Comparison of ENCODE assay signal across 9 cellular contexts in genomic region chr11:67006029-67006884, GRCh38. TPM values are rescaled to one million over a fixed set of nuclear protein-coding genes. Genes with fewer than 3 reads are reported as not detected.
DNase-seq lines count a peak whose midpoint lies in the region; ATAC-seq, FAIRE-seq and TF ChIP-seq lines count a peak whose summit lies in the region.
"Had no signal": no experiment of that assay in that cellular context is flagged by ENCODE, and none has a peak within 500 bp of the region (broad histone marks: within the 10 kb centered on the region; RNA-seq: fewer than 3 reads in every experiment).

No MANE protein-coding gene starts in this region.

- H4K20me1 ChIP-seq in H1 (replicated peaks in 1 of 2; ENCODE audit: control insufficient read depth in 1 of 2, insufficient read depth in 2 of 2, low read length in 2 of 2) = no peaks in the 10 kb centered on the region

- peak overlapping the region; percentile 34 for H3K4ac ChIP-seq in H1 (replicated peaks; ENCODE audit: insufficient read length, low read depth, low read length)

- 89% methylated on average over 13 of the region's 14 CpGs; no CpG with 5 or more reads in 1 of the 2 experiments for WGBS in H1 (ENCODE audit: extremely low coverage in 1 of 2, insufficient coverage in 1 of 2, insufficient read length in 1 of 2, insufficient replicate concordance in 2 of 2, low coverage in 1 of 2, low lambda C conversion rate in 2 of 2, missing lambda C conversion rate in 1 of 2), 2 experiments
- WGBS in lower leg skin, 2 donors = 66 to 80% methylated on average over 14 of the region's 14 CpGs

- H3K23ac ChIP-seq in H1 (ENCODE audit: insufficient read length) = no peak overlapping the region

- H3K18ac ChIP-seq in H1 (ENCODE audit: extremely low read depth, low read length) = peak overlapping the region; percentile 76

- H2BK12ac ChIP-seq in H1 (ENCODE audit: low read depth, low read length) = peak overlapping the region; percentile 51; the same call in 1 of the 2 replicates

- peaks cover 7 to 17% (median 12%) of the 10 kb centered on the region in 4 experiments for H3K4me1 ChIP-seq in H1 (replicated peaks in 1 of 4; ENCODE audit: control insufficient read depth in 3 of 4, insufficient read depth in 4 of 4, low read length in 3 of 4)

- peak overlapping the region; percentile 93; the same call in 1 of the 2 replicates for H4K8ac ChIP-seq in H1 (ENCODE audit: extremely low read depth, insufficient read depth, low read length)

- no peak overlapping the region for H2BK20ac ChIP-seq in H1 (ENCODE audit: low read length)

- H2BK15ac ChIP-seq in H1 (ENCODE audit: low read length) = 0 out of 2 replicates have a peak overlapping the region, but pooled peaks have one; percentile 36

- no peaks in the 10 kb centered on the region for H3K36me3 ChIP-seq in H1 (ENCODE audit: control insufficient read depth in 2 of 4, insufficient read depth in 4 of 4, low read length in 3 of 4)

- no peak overlapping the region for H3K27ac ChIP-seq in H1 (ENCODE audit: low read depth, low read length)

- no peak for TF ChIP-seq EP300 in H1 (IDR thresholded peaks at IDR 0.05; ENCODE audit: borderline replicate concordance in 1 of 2, low read depth in 2 of 2, low read length in 2 of 2)

- H3K14ac ChIP-seq in H1 (ENCODE audit: insufficient read length) = no peak overlapping the region

- no peaks in the 10 kb centered on the region for H3K79me1 ChIP-seq in H1 (ENCODE audit: low read depth, low read length)

- TF ChIP-seq POLR2A in H1 (IDR thresholded peaks at IDR 0.05; ENCODE audit: control extremely low read depth in 1 of 2, low read depth in 2 of 2, low read length in 2 of 2) (peak in 1 of 2 experiments; percentile 42; a peak in 1 of 3 replicates), lower leg skin (IDR thresholded peaks at IDR 0.05) (no peak)

- intact Hi-C loops in lower leg skin (cut with DNase I; ENCODE audit: low total_unique reads) = no loop called here

- ATAC-seq in HG03565 (IDR thresholded peaks at IDR 0.05; ENCODE audit: unreplicated experiment) = no peak

- POLR2A ChIA-PET in H1 (lab: Charles Lee; ENCODE audit: partially characterized antibody) = interaction anchor here (1.3 to 1.9 kb wide), 3 partner anchors 9 to 17 kb away, joined by 4 to 5 read pairs (median 4); no protein-coding TSS in a partner anchor

- peak; percentile 53 for DNase-seq in activated CD4-positive, CD25-positive, alpha-beta regulatory T cell treated with anti-CD3 and anti-CD28 coated beads, Interleukin-2, amount 50 U/mL, for 72 hours
- no peak for DNase-seq in activated CD4-positive, CD25-positive, alpha-beta regulatory T cell (lab: John Stamatoyannopoulos, UW)
- peak; percentile 35 to 49 for DNase-seq in NCI-H526 (lab: John Stamatoyannopoulos, UW)
- peak in 1 of 2 experiments; percentile 80 for DNase-seq in H1 (ENCODE audit: low read depth in 1 of 2, low spot score in 2 of 2)
- peak; percentile 46 for DNase-seq in stimulated activated CD4-positive, alpha-beta T cell treated with anti-CD3 and anti-CD28 coated beads, Interleukin-4, amount 100 ng/mL, for 24 hours
- no peak for DNase-seq in OCI-M2 (lab: John Stamatoyannopoulos, UW; ENCODE audit: unreplicated experiment)
- no peak for DNase-seq in lower leg skin (ENCODE audit: low spot score in 2 of 2)

- no peaks in the 10 kb centered on the region for H3K79me2 ChIP-seq in H1 (ENCODE audit: control insufficient read depth in 1 of 2, insufficient read depth in 2 of 2, low read length in 2 of 2)

- H3K4me2 ChIP-seq in H1 (ENCODE audit: insufficient read depth in 1 of 2, low read depth in 2 of 2, low read length in 2 of 2) = peak overlapping the region; percentile 15 to 70; a peak in 3 of 4 replicates

- H4K5ac ChIP-seq in H1 (ENCODE audit: insufficient read length, low read depth, low read length) = peak overlapping the region; percentile 16

- no peak overlapping the region for H3K4me3 ChIP-seq in H1 (ENCODE audit: extremely low read depth in 1 of 4, insufficient read depth in 2 of 4, low read depth in 3 of 4, low read length in 4 of 4)
- H3K4me3 ChIP-seq in lower leg skin (ENCODE audit: low read depth, poor library complexity, severe bottlenecking) = no peak overlapping the region

- no peaks in the 10 kb centered on the region for H3K9me3 ChIP-seq in H1 (ENCODE audit: insufficient read depth in 2 of 2, low read depth in 1 of 2, low read length in 1 of 2)

- peak overlapping the region; percentile 86 for H2AFZ ChIP-seq in H1 (ENCODE audit: low read length)

- no peak overlapping the region; a peak in 1 of 7 replicates for H3K9ac ChIP-seq in H1 (replicated peaks in 1 of 4; ENCODE audit: extremely low read depth in 1 of 4, low read depth in 3 of 4, low read length in 3 of 4)

- H3K23me2 ChIP-seq in H1 (ENCODE audit: low read depth, low read length) = peaks cover 3% of the 10 kb centered on the region; the same call in 1 of the 2 replicates

- TF ChIP-seq CTCF in H1 (IDR thresholded peaks at IDR 0.05; ENCODE audit: control extremely low read depth in 1 of 3, insufficient read depth in 1 of 3, low read depth in 1 of 3, low read length in 3 of 3) = no peak
- no peak for TF ChIP-seq CTCF in lower leg skin (IDR thresholded peaks at IDR 0.05)

- peak overlapping the region; percentile 73 for H2BK5ac ChIP-seq in H1 (ENCODE audit: low read depth, low read length)

- FAIRE-seq in H1 (lab: Jason Lieb, UNC) = peak; percentile 68

- no peak overlapping the region for H2BK120ac ChIP-seq in H1 (replicated peaks; ENCODE audit: low read depth, low read length)

- TF ChIP-seq RAD21 in H1 (IDR thresholded peaks at IDR 0.05 in 1 of 2, conservative IDR thresholded peaks at IDR 0.05 in 1 of 2; ENCODE audit: low read depth in 2 of 2, low read length in 2 of 2) = no peak

- 0 out of 2 replicates have a peak overlapping the region, but pooled peaks have one; percentile 17 for H2AK5ac ChIP-seq in H1 (ENCODE audit: low read depth, low read length)

- no peaks in the 10 kb centered on the region for H3K27me3 ChIP-seq in H1 (replicated peaks in 1 of 4; ENCODE audit: control insufficient read depth in 3 of 4, extremely low read depth in 1 of 4, insufficient read depth in 3 of 4, low read length in 3 of 4)

- no peak overlapping the region for H3K56ac ChIP-seq in H1 (replicated peaks; ENCODE audit: insufficient read length, low read depth, low read length)

- CTCF ChIA-PET in H1 (lab: Charles Lee; ENCODE audit: partially characterized antibody) = interaction anchor here (0.7 to 2.3 kb wide), 6 partner anchors 9 to 154 kb away, joined by 3 to 10 read pairs (median 4); no protein-coding TSS in a partner anchor

- peak overlapping the region; percentile 25 for H4K91ac ChIP-seq in H1 (replicated peaks; ENCODE audit: insufficient read length, low read length)

TF ChIP-seq in H1, 55 proteins besides CTCF, POLR2A, EP300 and RAD21 (continues in another document):
- TF ChIP-seq ATF3 (IDR thresholded peaks at IDR 0.05; ENCODE audit: insufficient read depth, low read depth, low read length) = peak; percentile 84

RNA-seq across cellular contexts. Expression of gene SYT12, which starts 16.7 kb away (rescaled TPM):
- 2.8 and 3.3 TPM in 2 replicates for total RNA-seq in H1 (2021; fragmentation: NEBNext Ultra II Directional; extraction: Animal tissue kit (Norgen Biotek cat#: 25700))
- polyA plus RNA-seq in H1 (2011; rRNA removed) = 1.4 and 1.9 TPM in 2 replicates
- 2.3 TPM for polyA plus RNA-seq in H1 (2011; cell fraction: cytosol; rRNA removed)
- polyA plus RNA-seq in H1 (2011; cell fraction: nucleus; rRNA removed) = 3.6 TPM
- 1.5 to 3.5 TPM (median 2.3 TPM) in 4 replicates for polyA plus RNA-seq in H1 (2012, experiment 1 of 2)
- 1.3 TPM for polyA plus RNA-seq in H1 (2012, experiment 2 of 2)
- polyA plus RNA-seq in H1 (2013, experiment 1 of 2) = 1.9 TPM
- polyA plus RNA-seq in H1 (2013, experiment 2 of 2) = 1.7 TPM
- 1.7 and 2.9 TPM in 2 replicates for polyA minus RNA-seq in H1 (2011; rRNA and poly(A)+ RNA removed)
- polyA minus RNA-seq in H1 (2011; cell fraction: cytosol; rRNA and poly(A)+ RNA removed) = 2.6 TPM
- 3.4 TPM for polyA minus RNA-seq in H1 (2011; cell fraction: nucleus; rRNA and poly(A)+ RNA removed)
- total RNA-seq in lower leg skin = 1 to 10 TPM in 1 of 4 donors, under 1 TPM in 3; 0.08 to 1.7 (median 0.41) TPM
- total RNA-seq: CD4-positive, CD25-positive, alpha-beta regulatory T cell had no signal
- polyA plus RNA-seq: CD4-positive, CD25-positive, alpha-beta regulatory T cell had no signal

RNA-seq across cellular contexts. Expression of gene C11orf86, which starts 31.2 kb away (rescaled TPM):
- 0.91 and 1.2 TPM in 2 replicates for total RNA-seq in H1 (2021; fragmentation: NEBNext Ultra II Directional; extraction: Animal tissue kit (Norgen Biotek cat#: 25700))
- polyA plus RNA-seq in H1 (2011; rRNA removed) = 0.97 and 1.6 TPM in 2 replicates
- polyA plus RNA-seq in H1 (2011; cell fraction: cytosol; rRNA removed) = 0.79 TPM
- polyA plus RNA-seq in H1 (2011; cell fraction: nucleus; rRNA removed) = 1.2 TPM
- 0.30 to 0.62 TPM (median 0.58 TPM) in 4 replicates for polyA plus RNA-seq in H1 (2012, experiment 1 of 2)
- 0.77 TPM for polyA plus RNA-seq in H1 (2012, experiment 2 of 2)
- 0.28 TPM for polyA plus RNA-seq in H1 (2013, experiment 1 of 2)
- polyA plus RNA-seq in H1 (2013, experiment 2 of 2) = 0.22 TPM
- 0.39 and 0.44 TPM in 2 replicates for polyA minus RNA-seq in H1 (2011; rRNA and poly(A)+ RNA removed)
- polyA minus RNA-seq in H1 (2011; cell fraction: cytosol; rRNA and poly(A)+ RNA removed) = not detected
- polyA minus RNA-seq in H1 (2011; cell fraction: nucleus; rRNA and poly(A)+ RNA removed) = 0.90 TPM
- not detected for total RNA-seq in lower leg skin
- total RNA-seq: CD4-positive, CD25-positive, alpha-beta regulatory T cell had no signal
- polyA plus RNA-seq: CD4-positive, CD25-positive, alpha-beta regulatory T cell had no signal

RNA-seq across cellular contexts. Expression of gene PC, which starts 48.1 kb away (rescaled TPM):
- 27.2 and 27.5 TPM in 2 replicates for total RNA-seq in H1 (2021; fragmentation: NEBNext Ultra II Directional; extraction: Animal tissue kit (Norgen Biotek cat#: 25700))
- 11.5 and 22.5 TPM in 2 replicates for polyA plus RNA-seq in H1 (2011; rRNA removed)
- 13.7 TPM for polyA plus RNA-seq in H1 (2011; cell fraction: cytosol; rRNA removed)
- 62.5 TPM for polyA plus RNA-seq in H1 (2011; cell fraction: nucleus; rRNA removed)
- polyA plus RNA-seq in H1 (2012, experiment 1 of 2) = 13.1 to 20.2 TPM (median 19.2 TPM) in 4 replicates
- polyA plus RNA-seq in H1 (2012, experiment 2 of 2) = 21.5 TPM
- 6.5 TPM for polyA plus RNA-seq in H1 (2013, experiment 1 of 2)
- 5.8 TPM for polyA plus RNA-seq in H1 (2013, experiment 2 of 2)
- polyA minus RNA-seq in H1 (2011; rRNA and poly(A)+ RNA removed) = 8.1 and 13.0 TPM in 2 replicates
- polyA minus RNA-seq in H1 (2011; cell fraction: cytosol; rRNA and poly(A)+ RNA removed) = 9.8 TPM
- polyA minus RNA-seq in H1 (2011; cell fraction: nucleus; rRNA and poly(A)+ RNA removed) = 22.3 TPM
- total RNA-seq in lower leg skin = 10 to 100 TPM in 3 of 4 donors, 1 to 10 TPM in 1; 7.3 to 22.5 (median 17.4) TPM

RNA-seq across cellular contexts. Expression of gene RHOD, which starts 50.4 kb away (rescaled TPM):
- 10.5 and 12.1 TPM in 2 replicates for total RNA-seq in H1 (2021; fragmentation: NEBNext Ultra II Directional; extraction: Animal tissue kit (Norgen Biotek cat#: 25700))
- polyA plus RNA-seq in H1 (2011; rRNA removed) = 17.6 and 23.7 TPM in 2 replicates
- polyA plus RNA-seq in H1 (2011; cell fraction: cytosol; rRNA removed) = 19.2 TPM
- polyA plus RNA-seq in H1 (2011; cell fraction: nucleus; rRNA removed) = 14.9 TPM
- 5.0 to 14.1 TPM (median 11.5 TPM) in 4 replicates for polyA plus RNA-seq in H1 (2012, experiment 1 of 2)
- polyA plus RNA-seq in H1 (2012, experiment 2 of 2) = 9.3 TPM
- polyA plus RNA-seq in H1 (2013, experiment 1 of 2) = 9.9 TPM
- 10.5 TPM for polyA plus RNA-seq in H1 (2013, experiment 2 of 2)
- 3.1 and 3.4 TPM in 2 replicates for polyA minus RNA-seq in H1 (2011; rRNA and poly(A)+ RNA removed)
- 5.1 TPM for polyA minus RNA-seq in H1 (2011; cell fraction: cytosol; rRNA and poly(A)+ RNA removed)
- polyA minus RNA-seq in H1 (2011; cell fraction: nucleus; rRNA and poly(A)+ RNA removed) = 3.1 TPM
- 100 to 1,000 TPM in 1 of 4 donors, 10 to 100 TPM in 3; 74.6 to 109 (median 87.8) TPM for total RNA-seq in lower leg skin
- total RNA-seq: CD4-positive, CD25-positive, alpha-beta regulatory T cell had no signal

Comparison
In these comparisons a context has a peak if more than half of its experiments do, and no peak if none do; other contexts are left out.
1. DNase-seq: peak in activated CD4-positive, CD25-positive, alpha-beta regulatory T cell treated with anti-CD3 and anti-CD28 coated beads, Interleukin-2, amount 50 U/mL, for 72 hours (single experiment), NCI-H526 (2 of 2) and stimulated activated CD4-positive, alpha-beta T cell treated with anti-CD3 and anti-CD28 coated beads, Interleukin-4, amount 100 ng/mL, for 24 hours (single experiment); none in activated CD4-positive, CD25-positive, alpha-beta regulatory T cell (0 of 4), OCI-M2 (single experiment) and lower leg skin (0 of 2).